Comparison of ENCODE assay signal across 27 cellular contexts in genomic region chr3:110564674-110565073, GRCh38.
"Had no signal": no experiment of that assay in that cellular context is flagged by ENCODE, and none has a peak within 500 bp of the region (broad histone marks: within the 10 kb centered on the region; RNA-seq: fewer than 3 reads in every experiment).

No MANE protein-coding gene starts in this region.

- ATAC-seq: activated CD8-positive, alpha-beta T cell treated with anti-CD3 and anti-CD28 coated beads for 36 hours; activated T-cell treated with anti-CD3 and anti-CD28 coated beads, Interleukin-2, amount 50 U/mL, for 72 hours; activated T-helper 17 cell treated with anti-CD3 and anti-CD28 coated beads, Interleukin-2, amount 50 U/mL, for 72 hours; body of pancreas; Panc1 had no signal

- FAIRE-seq: astrocyte had no signal

- H3K9me3 ChIP-seq: adrenal gland, body of pancreas, SJCRH30 had no signal

- H3K4me1 ChIP-seq: adrenal gland, body of pancreas, breast epithelium, SJCRH30 had no signal

- DNase-seq: activated CD4-positive, alpha-beta T cell treated with anti-CD3 and anti-CD28 coated beads for 1 hour; activated CD4-positive, alpha-beta T cell treated with anti-CD3 and anti-CD28 coated beads for 48 hours; activated CD4-positive, CD25-positive, alpha-beta regulatory T cell; activated CD8-positive, alpha-beta T cell treated with anti-CD3 and anti-CD28 coated beads for 36 hours; activated gamma-delta T cell; activated naive CD4-positive, alpha-beta T cell treated with Interleukin-2 at 50 U/mL for 16 hours; activated naive CD8-positive, alpha-beta T cell treated with anti-CD3 and anti-CD28 coated beads, Interleukin-2, amount 10 ng/mL, durations not matched to agents 7 days and 5 days; activated T-cell treated with anti-CD3 and anti-CD28 coated beads, Interleukin-2, amount 50 U/mL, for 1 hour; activated T-cell treated with anti-CD3 and anti-CD28 coated beads, Interleukin-2, amount 50 U/mL, for 72 hours; adrenal gland; body of pancreas; NCI-H1048; NCI-H1105 treated with DMSO at 0.1 percent for 48 hours; NCI-H1436 treated with DMSO at 0.1 percent for 48 hours; NCI-H1694 treated with DMSO at 0.1 percent for 48 hours; NCI-H2029; NCI-H345; NCI-H524 treated with DMSO at 0.1 percent for 48 hours; SHP77; SJCRH30; T1000; WERI-Rb-1 had no signal

- H3K4me3 ChIP-seq: adrenal gland, body of pancreas, breast epithelium, SJCRH30, SK-N-MC had no signal

- H3K27ac ChIP-seq: adrenal gland, body of pancreas, breast epithelium, SJCRH30, SK-N-MC, WERI-Rb-1 had no signal

- H3K36me3 ChIP-seq: adrenal gland, breast epithelium, SJCRH30, WERI-Rb-1 had no signal

- H3K27me3 ChIP-seq: adrenal gland, body of pancreas, breast epithelium, SJCRH30 had no signal
